Comparison of ENCODE assay signal across 11 cellular contexts in genomic region chr7:126657599-126658358, GRCh38.
DNase-seq lines count a peak whose midpoint lies in the region; ATAC-seq lines count a peak whose summit lies in the region.
"Had no signal": no experiment of that assay in that cellular context is flagged by ENCODE, and none has a peak within 500 bp of the region (broad histone marks: within the 10 kb centered on the region; RNA-seq: fewer than 3 reads in every experiment).

No MANE protein-coding gene starts in this region.

- no peaks in the 10 kb centered on the region for H3K4me1 Mint-ChIP-seq in activated CD8-positive, alpha-beta T cell treated with anti-CD3 and anti-CD28 coated beads, Interleukin-2, amount 10 ng/mL, durations not matched to agents 7 days and 5 days (ENCODE audit: low read depth)
- H3K4me1 Mint-ChIP-seq in immature natural killer cell, result no peaks in the 10 kb centered on the region

- H3K27ac Mint-ChIP-seq in activated CD8-positive, alpha-beta T cell treated with anti-CD3 and anti-CD28 coated beads, Interleukin-2, amount 10 ng/mL, durations not matched to agents 7 days and 5 days, result no peak overlapping the region
- H3K27ac Mint-ChIP-seq in immature natural killer cell, result no peak overlapping the region

- POLR2A ChIA-PET in activated CD8-positive, alpha-beta T cell treated with anti-CD3 and anti-CD28 coated beads, Interleukin-2, amount 10 ng/mL, durations not matched to agents 7 days and 5 days (lab: Charles Lee), result no interaction called here

- ATAC-seq in GM18867 (IDR thresholded peaks at IDR 0.05; ENCODE audit: unreplicated experiment) (peak; percentile 89), GM21723 (IDR thresholded peaks at IDR 0.05; ENCODE audit: unreplicated experiment) (peak; percentile 81), HG03432 (IDR thresholded peaks at IDR 0.05; ENCODE audit: unreplicated experiment) (peak; percentile 86)
- no peak for ATAC-seq in activated CD8-positive, alpha-beta T cell treated with anti-CD3 and anti-CD28 coated beads, Interleukin-2, amount 10 ng/mL, durations not matched to agents 7 days and 5 days

- no peaks in the 10 kb centered on the region for H3K36me3 Mint-ChIP-seq in activated CD8-positive, alpha-beta T cell treated with anti-CD3 and anti-CD28 coated beads, Interleukin-2, amount 10 ng/mL, durations not matched to agents 7 days and 5 days (ENCODE audit: low read depth)
- H3K36me3 Mint-ChIP-seq in immature natural killer cell, result no peaks in the 10 kb centered on the region

- intact Hi-C loops in cardiac septum (cut with DNase I), result no loop called here

- CTCF ChIA-PET in activated CD8-positive, alpha-beta T cell treated with anti-CD3 and anti-CD28 coated beads, Interleukin-2, amount 10 ng/mL, durations not matched to agents 7 days and 5 days (lab: Charles Lee), result no interaction called here

- DNase-seq in left kidney (ENCODE audit: low read depth, low spot score) (peak; percentile 7), iPS-NIHi7 (ENCODE audit: extremely low spot score) (no peak), cardiac septum (ENCODE audit: low spot score) (no peak), immature natural killer cell (no peak)
- no peak for DNase-seq in activated CD8-positive, alpha-beta T cell treated with anti-CD3 and anti-CD28 coated beads, Interleukin-2, amount 10 ng/mL, durations not matched to agents 7 days and 5 days
- DNase-seq: activated CD8-positive, alpha-beta memory T cell treated with anti-CD3 and anti-CD28 coated beads for 24 hours; IMR-90; transverse colon had no signal

- no peaks in the 10 kb centered on the region for H3K27me3 Mint-ChIP-seq in activated CD8-positive, alpha-beta T cell treated with anti-CD3 and anti-CD28 coated beads, Interleukin-2, amount 10 ng/mL, durations not matched to agents 7 days and 5 days (ENCODE audit: low read depth)
- H3K27me3 Mint-ChIP-seq in immature natural killer cell (ENCODE audit: low read depth in 3 of 3), result peaks cover 0 to 2% (median 1%) of the 10 kb centered on the region in 3 donors

- H3K4me3 Mint-ChIP-seq in activated CD8-positive, alpha-beta T cell treated with anti-CD3 and anti-CD28 coated beads, Interleukin-2, amount 10 ng/mL, durations not matched to agents 7 days and 5 days, result no peak overlapping the region
- H3K4me3 Mint-ChIP-seq in immature natural killer cell, result no peak overlapping the region

- H3K9me3 Mint-ChIP-seq in activated CD8-positive, alpha-beta T cell treated with anti-CD3 and anti-CD28 coated beads, Interleukin-2, amount 10 ng/mL, durations not matched to agents 7 days and 5 days (ENCODE audit: insufficient read depth), result no peaks in the 10 kb centered on the region
- peaks cover 0 to 20% (median 5%) of the 10 kb centered on the region in 6 donors for H3K9me3 Mint-ChIP-seq in immature natural killer cell
